In genomic region chr17:75898791-75899190, GRCh38 we compare ENCODE assay signal across 23 cellular contexts.
"Had no signal": no experiment of that assay in that cellular context is flagged by ENCODE, and none has a peak within 500 bp of the region (broad histone marks: within the 10 kb centered on the region; RNA-seq: fewer than 3 reads in every experiment).

No MANE protein-coding gene starts in this region.

- H3K36me3 Mint-ChIP-seq: activated naive CD8-positive, alpha-beta T cell had no signal

- H3K27me3 Mint-ChIP-seq: activated CD4-positive, alpha-beta memory T cell treated with anti-CD3 and anti-CD28 coated beads for 36 hours; activated naive CD8-positive, alpha-beta T cell had no signal

- H3K4me3 ChIP-seq: adrenal gland, ascending aorta, colonic mucosa, esophagus squamous epithelium, gastroesophageal sphincter, neural progenitor cell, thoracic aorta, upper lobe of right lung had no signal

- H3K4me3 Mint-ChIP-seq: activated CD4-positive, alpha-beta memory T cell treated with anti-CD3 and anti-CD28 coated beads for 36 hours; activated naive CD8-positive, alpha-beta T cell; neural progenitor cell had no signal

- H2AFZ ChIP-seq: neural progenitor cell had no signal

- H3K27ac ChIP-seq: adrenal gland, ascending aorta, brain microvascular endothelial cell, colonic mucosa, neural progenitor cell, thoracic aorta, upper lobe of right lung had no signal

- H3K27me3 ChIP-seq: adrenal gland, ascending aorta, brain microvascular endothelial cell, colonic mucosa, esophagus squamous epithelium, gastroesophageal sphincter, neural progenitor cell, upper lobe of right lung had no signal

- H3K9me3 Mint-ChIP-seq: activated CD4-positive, alpha-beta memory T cell treated with anti-CD3 and anti-CD28 coated beads for 36 hours; neural progenitor cell had no signal

- ATAC-seq: gastroesophageal sphincter, left colon, SK-N-SH treated with all-trans-retinoic acid at 6 μM for 48 hours, upper lobe of right lung had no signal

- DNase-seq: activated CD4-positive, alpha-beta memory T cell treated with anti-CD3 and anti-CD28 coated beads for 36 hours; activated CD4-positive, alpha-beta T cell treated with anti-CD3 and anti-CD28 coated beads for 48 hours; activated gamma-delta T cell treated with Interleukin-2 at 50 U/mL for 16 hours; brain microvascular endothelial cell; colonic mucosa; esophagus squamous epithelium; head of caudate nucleus; left colon; mesenchymal stem cell; retina; stimulated activated CD4-positive, alpha-beta T cell treated with anti-CD3 and anti-CD28 coated beads, Interleukin-2, amount 100 ng/mL, for 48 hours; stimulated activated CD8-positive, alpha-beta memory T cell treated with anti-CD3 and anti-CD28 coated beads, Interleukin-4, amount 100 ng/mL, for 48 hours; stimulated activated naive CD4-positive, alpha-beta T cell; T1000; upper lobe of right lung had no signal

- H3K4me2 ChIP-seq: neural progenitor cell had no signal

- H3K36me3 ChIP-seq: neural progenitor cell had no signal

- H3K9me3 ChIP-seq: adrenal gland, ascending aorta, colonic mucosa, esophagus squamous epithelium, gastroesophageal sphincter, thoracic aorta, upper lobe of right lung had no signal

- H3K27ac Mint-ChIP-seq: activated CD4-positive, alpha-beta memory T cell treated with anti-CD3 and anti-CD28 coated beads for 36 hours; activated naive CD8-positive, alpha-beta T cell; neural progenitor cell; progenitor cell of endocrine pancreas had no signal
